In the genomic region with DNA sequence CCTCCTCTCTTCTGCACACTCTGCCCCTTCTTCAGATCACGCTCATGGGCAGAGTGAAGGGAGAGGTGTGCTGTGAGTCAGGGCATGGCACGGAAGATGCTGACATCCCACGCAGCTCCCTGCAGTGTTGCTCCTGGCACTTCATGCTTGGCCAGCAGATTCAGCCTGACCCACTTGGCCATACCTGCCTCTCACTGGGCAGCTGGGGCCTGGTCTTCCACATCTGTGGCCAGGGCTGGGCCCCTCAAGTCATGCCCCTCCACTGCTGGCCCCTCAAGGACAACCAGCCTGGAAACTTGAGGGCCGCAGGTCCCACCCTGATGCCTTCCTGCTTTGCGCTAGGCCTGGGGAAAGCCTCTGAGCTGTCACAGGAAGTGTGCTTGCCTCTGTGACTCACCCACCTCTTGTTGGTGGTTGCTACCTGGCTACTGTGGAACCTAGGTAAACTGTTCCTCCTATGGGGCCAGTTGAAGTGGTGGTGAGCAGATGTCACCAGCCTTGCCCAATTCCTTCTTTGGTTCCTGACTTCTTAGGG, we compare ENCODE assay signal across 8 cellular contexts. TPM values are rescaled to one million over a fixed set of nuclear protein-coding genes. Genes with fewer than 3 reads are reported as not detected.
DNase-seq lines count a peak whose midpoint lies in the region; ATAC-seq and TF ChIP-seq lines count a peak whose summit lies in the region.

No MANE protein-coding gene starts in this region.

- TF ChIP-seq CTCF in PC-9 (conservative IDR thresholded peaks at IDR 0.05) = no peak

- H3K9me3 ChIP-seq in PC-9 (ENCODE audit: insufficient read depth, low read depth) = no peaks in the 10 kb centered on the region

- intact Hi-C loops in PC-9 (cut with micrococcal nuclease; ENCODE audit: unreplicated experiment) = loop anchor here (2.0 to 5.0 kb wide), 2 partner anchors 36 to 69 kb away; a partner anchor contains a TSS

- H2AFZ ChIP-seq in PC-9 = peak overlapping the region; percentile 73

- no peaks in the 10 kb centered on the region for H3K27me3 ChIP-seq in PC-9 (ENCODE audit: insufficient read depth, low read depth)

- no peaks in the 10 kb centered on the region for H3K79me2 ChIP-seq in PC-9 (ENCODE audit: low read depth)

- POLR2A ChIA-PET in PC-9 (lab: Charles Lee; ENCODE audit: unreplicated experiment) = no interaction called here

- ATAC-seq in GM18873 (IDR thresholded peaks at IDR 0.05; ENCODE audit: low FRiP score, unreplicated experiment) = no peak
- ATAC-seq in GM19035 (IDR thresholded peaks at IDR 0.05; ENCODE audit: unreplicated experiment) = no peak

- no peaks in the 10 kb centered on the region for H3K36me3 ChIP-seq in PC-9 (ENCODE audit: low read depth)

- H4K20me1 ChIP-seq in PC-9 (ENCODE audit: insufficient read depth) = no peaks in the 10 kb centered on the region

- no peaks in the 10 kb centered on the region for H3K9me2 ChIP-seq in PC-9 (ENCODE audit: insufficient read depth)

- peak overlapping the region; percentile 51 for H3K4me2 ChIP-seq in PC-9

- H3K4me3 ChIP-seq in PC-9 = no peak overlapping the region

- TSS peak; percentile 47 for BruUV-seq in PC-9 (replicated peaks; lab: Mats Ljungman, UMichigan)

- DNase-seq in PC-9 = peak; percentile 64 to 83
- DNase-seq in activated T-cell treated with anti-CD3 and anti-CD28 coated beads, Interleukin-2, amount 50 U/mL, for 1 hour = peak; percentile 64
- peak; percentile 9 for DNase-seq in kidney glomerular epithelial cell (lab: John Stamatoyannopoulos, UW)
- DNase-seq in stimulated activated CD8-positive, alpha-beta memory T cell treated with anti-CD3 and anti-CD28 coated beads, Interleukin-4, amount 100 ng/mL, for 4 hours (ENCODE audit: low read depth in 2 of 2, low spot score in 1 of 2) = peak; percentile 24 to 29
- no peak for DNase-seq in DMS114 treated with DMSO at 0.1 percent for 48 hours (lab: John Stamatoyannopoulos, UW; ENCODE audit: unreplicated experiment)
- DNase-seq in retina = no peak

- H3K4me1 ChIP-seq in PC-9 (replicated peaks; ENCODE audit: insufficient read depth) = peaks cover 52% of the 10 kb centered on the region

- peak overlapping the region; percentile 67 for H3K27ac ChIP-seq in PC-9

- H3F3A ChIP-seq in PC-9 (ENCODE audit: insufficient read depth, low read depth) = peaks cover 32% of the 10 kb centered on the region

- CTCF ChIA-PET in PC-9 (lab: Charles Lee) = no interaction called here

RNA-seq across cellular contexts. Expression of a gene that starts 48.7 kb away (rescaled TPM):
- 0.23 and 0.28 TPM in 2 replicates for total RNA-seq in PC-9 (2021)

Comparison
In these comparisons a context has a peak if more than half of its experiments do, and no peak if none do; other contexts are left out.
1. DNase-seq: peak in PC-9 (2 of 2), activated T-cell treated with anti-CD3 and anti-CD28 coated beads, Interleukin-2, amount 50 U/mL, for 1 hour (single experiment), kidney glomerular epithelial cell (single experiment) and stimulated activated CD8-positive, alpha-beta memory T cell treated with anti-CD3 and anti-CD28 coated beads, Interleukin-4, amount 100 ng/mL, for 4 hours (2 of 2); none in DMS114 treated with DMSO at 0.1 percent for 48 hours (single experiment) and retina (single experiment).